19 cellular contexts compared by ENCODE assay signal in genomic region chr1:241821363-241821762, GRCh38. TPM values are rescaled to one million over a fixed set of nuclear protein-coding genes. Genes with fewer than 3 reads are reported as not detected.
DNase-seq lines count a peak whose midpoint lies in the region; TF ChIP-seq lines count a peak whose summit lies in the region.
"Had no signal": no experiment of that assay in that cellular context is flagged by ENCODE, and none has a peak within 500 bp of the region (broad histone marks: within the 10 kb centered on the region; RNA-seq: fewer than 3 reads in every experiment).

No MANE protein-coding gene starts in this region.

- no peaks in the 10 kb centered on the region for H3K36me3 Mint-ChIP-seq in activated CD4-positive, alpha-beta memory T cell treated with anti-CD3 and anti-CD28 coated beads, Interleukin-2, amount 10 ng/mL, durations not matched to agents 7 days and 5 days (ENCODE audit: low read depth)
- H3K36me3 Mint-ChIP-seq: activated CD4-positive, alpha-beta memory T cell treated with anti-CD3 and anti-CD28 coated beads for 36 hours; activated naive CD4-positive, alpha-beta T cell treated with anti-CD3 and anti-CD28 coated beads, Interleukin-2, amount 50 U/mL, for 24 hours had no signal

- H3K27ac ChIP-seq in HEK293 (ENCODE audit: extremely low read depth, low read depth, low read length) (no peak overlapping the region), esophagus muscularis mucosa (replicated peaks in 1 of 4) (no peak overlapping the region)
- H3K27ac ChIP-seq: breast epithelium, WERI-Rb-1 had no signal

- no peak for TF ChIP-seq EP300 in esophagus muscularis mucosa (IDR thresholded peaks at IDR 0.05)

- H3K9ac ChIP-seq in adipocyte (ENCODE audit: low read length), result no peak overlapping the region

- 84% methylated on average over 4 of the region's 4 CpGs for WGBS in esophagus muscularis mucosa

- no peaks in the 10 kb centered on the region for H3K9me3 Mint-ChIP-seq in activated CD4-positive, alpha-beta memory T cell treated with anti-CD3 and anti-CD28 coated beads, Interleukin-2, amount 10 ng/mL, durations not matched to agents 7 days and 5 days
- H3K9me3 Mint-ChIP-seq: activated CD4-positive, alpha-beta memory T cell treated with anti-CD3 and anti-CD28 coated beads for 36 hours; activated naive CD4-positive, alpha-beta T cell treated with anti-CD3 and anti-CD28 coated beads, Interleukin-2, amount 50 U/mL, for 24 hours; activated T-cell treated with anti-CD3 and anti-CD28 coated beads, Interleukin-2, amount 50 U/mL, for 4 hours; GM23338; stimulated activated naive CD8-positive, alpha-beta T cell treated with anti-CD3 and anti-CD28 coated beads, Interleukin-15, amount 100 ng/mL, for 72 hours had no signal

- peak; percentile 52 for DNase-seq in AG09309 (ENCODE audit: low read depth)
- DNase-seq in adipocyte (ENCODE audit: low read depth), result peak; percentile 52
- DNase-seq in fibroblast of villous mesenchyme (ENCODE audit: low read depth), result peak; percentile 56
- no peak for DNase-seq in ureter (ENCODE audit: low spot score)
- no peak for DNase-seq in HuH-7 (ENCODE audit: low spot score)
- no peak for DNase-seq in activated CD4-positive, alpha-beta memory T cell treated with anti-CD3 and anti-CD28 coated beads, Interleukin-2, amount 10 ng/mL, durations not matched to agents 7 days and 5 days
- DNase-seq in esophagus muscularis mucosa (ENCODE audit: extremely low spot score), result no peak
- DNase-seq: activated CD4-positive, alpha-beta memory T cell treated with anti-CD3 and anti-CD28 coated beads for 36 hours; activated T-cell treated with anti-CD3 and anti-CD28 coated beads, Interleukin-2, amount 50 U/mL, for 4 hours; GF-D8; Karpas-422; mucosa of descending colon; NCI-H1436; stimulated activated naive CD8-positive, alpha-beta T cell treated with anti-CD3 and anti-CD28 coated beads, Interleukin-15, amount 100 ng/mL, for 72 hours; WERI-Rb-1 had no signal

- H3K4me3 ChIP-seq in AG09309 (ENCODE audit: control insufficient read depth, low read depth, low read length), result no peak overlapping the region
- no peak overlapping the region for H3K4me3 ChIP-seq in HEK293 (ENCODE audit: low read depth, low read length)
- H3K4me3 ChIP-seq in adipocyte (ENCODE audit: low read length), result no peak overlapping the region
- no peak overlapping the region for H3K4me3 ChIP-seq in fibroblast of villous mesenchyme (ENCODE audit: low read depth, low read length)
- H3K4me3 ChIP-seq in esophagus muscularis mucosa, result no peak overlapping the region
- H3K4me3 ChIP-seq: breast epithelium, GM23338, mucosa of descending colon had no signal

- intact Hi-C loops in esophagus muscularis mucosa (cut with DNase I), result no loop called here

- no peak overlapping the region for H3K4me3 Mint-ChIP-seq in activated CD4-positive, alpha-beta memory T cell treated with anti-CD3 and anti-CD28 coated beads, Interleukin-2, amount 10 ng/mL, durations not matched to agents 7 days and 5 days
- H3K4me3 Mint-ChIP-seq: activated CD4-positive, alpha-beta memory T cell treated with anti-CD3 and anti-CD28 coated beads for 36 hours; activated naive CD4-positive, alpha-beta T cell treated with anti-CD3 and anti-CD28 coated beads, Interleukin-2, amount 50 U/mL, for 24 hours; activated T-cell treated with anti-CD3 and anti-CD28 coated beads, Interleukin-2, amount 50 U/mL, for 4 hours; GM23338; stimulated activated naive CD8-positive, alpha-beta T cell treated with anti-CD3 and anti-CD28 coated beads, Interleukin-15, amount 100 ng/mL, for 72 hours had no signal

- TF ChIP-seq CTCF in AG09309 (IDR thresholded peaks at IDR 0.05; ENCODE audit: control insufficient read depth, insufficient read depth, low read depth, low read length, missing control alignments), result no peak
- TF ChIP-seq CTCF in HEK293 (tag by site-specific recombination; IDR thresholded peaks at IDR 0.05), result no peak
- no peak for TF ChIP-seq CTCF in fibroblast of villous mesenchyme (IDR thresholded peaks at IDR 0.05; ENCODE audit: insufficient read depth, low read depth, low read length)
- no peak for TF ChIP-seq CTCF in esophagus muscularis mucosa (IDR thresholded peaks at IDR 0.05)

- no peak for TF ChIP-seq POLR2A in esophagus muscularis mucosa (IDR thresholded peaks at IDR 0.05; ENCODE audit: low read depth)

- H3K4me1 ChIP-seq in HEK293 (ENCODE audit: control insufficient read depth, insufficient read depth, low read length) (no peaks in the 10 kb centered on the region), adipocyte (ENCODE audit: control insufficient read depth, insufficient read depth, low read length) (peaks cover 15% of the 10 kb centered on the region), esophagus muscularis mucosa (no peaks in the 10 kb centered on the region)
- H3K4me1 ChIP-seq: breast epithelium had no signal

- H3K27me3 Mint-ChIP-seq in activated CD4-positive, alpha-beta memory T cell treated with anti-CD3 and anti-CD28 coated beads, Interleukin-2, amount 10 ng/mL, durations not matched to agents 7 days and 5 days, result peaks cover 5% of the 10 kb centered on the region
- H3K27me3 Mint-ChIP-seq: activated CD4-positive, alpha-beta memory T cell treated with anti-CD3 and anti-CD28 coated beads for 36 hours; activated naive CD4-positive, alpha-beta T cell treated with anti-CD3 and anti-CD28 coated beads, Interleukin-2, amount 50 U/mL, for 24 hours; stimulated activated naive CD8-positive, alpha-beta T cell treated with anti-CD3 and anti-CD28 coated beads, Interleukin-15, amount 100 ng/mL, for 72 hours had no signal

- H3K36me3 ChIP-seq in HEK293 (ENCODE audit: control insufficient read depth in 2 of 2, insufficient read depth in 1 of 2, low read length in 2 of 2), result no peaks in the 10 kb centered on the region
- no peaks in the 10 kb centered on the region for H3K36me3 ChIP-seq in adipocyte (ENCODE audit: control insufficient read depth, insufficient read depth, low read length, severe bottlenecking)
- H3K36me3 ChIP-seq in esophagus muscularis mucosa, result no peaks in the 10 kb centered on the region
- H3K36me3 ChIP-seq: breast epithelium, WERI-Rb-1 had no signal

- no peaks in the 10 kb centered on the region for H3K9me3 ChIP-seq in HEK293 (ENCODE audit: control insufficient read depth, insufficient read depth, low read depth, low read length)
- H3K9me3 ChIP-seq in adipocyte (ENCODE audit: control insufficient read depth, low read length), result no peaks in the 10 kb centered on the region
- no peaks in the 10 kb centered on the region for H3K9me3 ChIP-seq in esophagus muscularis mucosa
- H3K9me3 ChIP-seq: breast epithelium, mucosa of descending colon had no signal

- no peaks in the 10 kb centered on the region for H3K4me1 Mint-ChIP-seq in activated CD4-positive, alpha-beta memory T cell treated with anti-CD3 and anti-CD28 coated beads, Interleukin-2, amount 10 ng/mL, durations not matched to agents 7 days and 5 days
- H3K4me1 Mint-ChIP-seq: activated naive CD4-positive, alpha-beta T cell treated with anti-CD3 and anti-CD28 coated beads, Interleukin-2, amount 50 U/mL, for 24 hours; GM23338; stimulated activated naive CD8-positive, alpha-beta T cell treated with anti-CD3 and anti-CD28 coated beads, Interleukin-15, amount 100 ng/mL, for 72 hours had no signal

- H3K27me3 ChIP-seq in adipocyte (replicated peaks; ENCODE audit: control insufficient read depth, insufficient read depth, low read length), result no peaks in the 10 kb centered on the region
- no peaks in the 10 kb centered on the region for H3K27me3 ChIP-seq in esophagus muscularis mucosa
- H3K27me3 ChIP-seq: breast epithelium had no signal

- CTCF ChIA-PET in HEK293 (lab: Yijun Ruan, JAX), result interaction anchor here (0.7 kb wide), 1 partner anchor 113 kb away, joined by 3 read pairs; no protein-coding TSS in a partner anchor
- CTCF ChIA-PET in activated CD4-positive, alpha-beta memory T cell treated with anti-CD3 and anti-CD28 coated beads, Interleukin-2, amount 10 ng/mL, durations not matched to agents 7 days and 5 days (lab: Charles Lee), result no interaction called here

- no peak overlapping the region for H3K27ac Mint-ChIP-seq in activated CD4-positive, alpha-beta memory T cell treated with anti-CD3 and anti-CD28 coated beads, Interleukin-2, amount 10 ng/mL, durations not matched to agents 7 days and 5 days
- H3K27ac Mint-ChIP-seq: activated CD4-positive, alpha-beta memory T cell treated with anti-CD3 and anti-CD28 coated beads for 36 hours; activated naive CD4-positive, alpha-beta T cell treated with anti-CD3 and anti-CD28 coated beads, Interleukin-2, amount 50 U/mL, for 24 hours; GM23338; stimulated activated naive CD8-positive, alpha-beta T cell treated with anti-CD3 and anti-CD28 coated beads, Interleukin-15, amount 100 ng/mL, for 72 hours had no signal

- POLR2A ChIA-PET in HEK293 (lab: Yijun Ruan, JAX), result interaction anchor here (0.6 kb wide), 1 partner anchor 16 kb away, joined by 6 read pairs; no protein-coding TSS in a partner anchor
- POLR2A ChIA-PET in activated CD4-positive, alpha-beta memory T cell treated with anti-CD3 and anti-CD28 coated beads, Interleukin-2, amount 10 ng/mL, durations not matched to agents 7 days and 5 days (lab: Charles Lee), result no interaction called here

TF ChIP-seq in HEK293, 187 proteins besides CTCF, POLR2A, EP300 and RAD21:
- TF ChIP-seq ZNF202 (tag by site-specific recombination; IDR thresholded peaks at IDR 0.05; ENCODE audit: borderline replicate concordance) (no peak), ZBTB21 (tag by site-specific recombination; IDR thresholded peaks at IDR 0.05) (0 out of 2 replicates have a peak, but pooled peaks have one; percentile 36), ZNF114 (tag by site-specific recombination; IDR thresholded peaks at IDR 0.05) (no peak), ZNF514 (tag by site-specific recombination; IDR thresholded peaks at IDR 0.05) (no peak), ZNF37A (tag by site-specific recombination; IDR thresholded peaks at IDR 0.05) (no peak), ZNF596 (tag by site-specific recombination; IDR thresholded peaks at IDR 0.05) (no peak), ZNF701 (tag by site-specific recombination; IDR thresholded peaks at IDR 0.05) (no peak), ZNF791 (tag by site-specific recombination; IDR thresholded peaks at IDR 0.05) (no peak), ZNF670 (tag by site-specific recombination; IDR thresholded peaks at IDR 0.05; ENCODE audit: low read depth) (no peak)

RNA-seq across cellular contexts. Expression of gene EXO1, which starts 26.6 kb away (rescaled TPM):
- total RNA-seq in fibroblast of villous mesenchyme (7.7 and 12.5 TPM in 2 replicates), ureter (0.83 TPM), esophagus muscularis mucosa (1 to 10 TPM in 2 of 4 donors, under 1 TPM in 1, not detected in 1; 0.46 to 1.5 (median 1.4) TPM)
- 10 to 100 TPM; 30.1 to 31.9 TPM for total RNA-seq in activated CD4-positive, alpha-beta memory T cell treated with anti-CD3 and anti-CD28 coated beads, Interleukin-2, amount 10 ng/mL, durations not matched to agents 7 days and 5 days

Comparison
In these comparisons a context has a peak if more than half of its experiments do, and no peak if none do; other contexts are left out.
1. DNase-seq: peak in AG09309 (single experiment), adipocyte (single experiment) and fibroblast of villous mesenchyme (single experiment); none in ureter (single experiment), HuH-7 (single experiment), activated CD4-positive, alpha-beta memory T cell treated with anti-CD3 and anti-CD28 coated beads, Interleukin-2, amount 10 ng/mL, durations not matched to agents 7 days and 5 days (single experiment) and esophagus muscularis mucosa (single experiment).